20 cellular contexts compared by ENCODE assay signal in the genomic region with DNA sequence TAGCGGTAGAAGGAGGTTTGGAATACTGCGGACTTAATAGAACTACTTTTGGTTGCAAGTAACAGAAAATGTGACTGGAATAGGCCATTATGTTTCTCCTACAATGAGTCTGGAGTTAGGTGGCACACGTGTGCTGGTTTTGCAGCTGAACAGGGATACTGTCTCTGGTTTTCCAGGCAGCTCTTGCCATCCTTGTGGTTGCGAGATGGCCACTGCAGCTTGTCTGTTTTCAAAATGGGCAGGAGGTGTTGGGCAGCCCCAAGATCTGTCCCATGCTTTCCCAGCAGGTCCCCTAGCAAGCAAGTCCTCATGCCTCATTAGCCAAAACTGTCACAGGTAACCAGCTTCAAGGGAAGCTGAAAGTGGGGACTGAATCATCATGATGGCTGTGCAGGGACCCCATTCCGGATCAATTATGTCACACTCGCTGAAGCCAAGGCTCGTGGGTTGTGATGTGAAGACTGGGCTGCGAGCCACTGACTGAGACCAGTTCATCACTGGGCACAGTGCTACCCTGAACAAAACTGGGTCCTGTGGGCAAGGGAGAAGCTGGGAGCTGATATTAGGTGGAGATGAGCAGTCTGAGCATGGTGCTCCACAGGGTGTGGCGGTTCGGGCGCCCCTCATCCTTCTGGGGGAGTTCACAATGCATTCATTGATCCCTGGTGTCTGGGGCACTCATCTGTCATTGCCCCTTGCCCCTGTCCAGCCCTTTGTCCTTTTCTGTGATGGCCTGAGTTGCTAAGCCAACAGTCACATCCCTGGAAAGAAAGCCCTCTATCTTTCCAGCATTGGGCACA.
DNase-seq lines count a peak whose midpoint lies in the region; ATAC-seq and TF ChIP-seq lines count a peak whose summit lies in the region.
"Had no signal": no experiment of that assay in that cellular context is flagged by ENCODE, and none has a peak within 500 bp of the region (broad histone marks: within the 10 kb centered on the region; RNA-seq: fewer than 3 reads in every experiment).

No MANE protein-coding gene starts in this region.

- WGBS in GM23248 (ENCODE audit: low coverage in 1 of 2, low lambda C conversion rate in 2 of 2, missing lambda C conversion rate in 2 of 2), 2 experiments: 86 to 88% methylated on average over 11 of the region's 11 CpGs
- WGBS in body of pancreas, 2 donors: 77 to 78% methylated on average over 11 of the region's 11 CpGs
- WGBS in mesenchymal stem cell: 93% methylated on average over 11 of the region's 11 CpGs
- 88 to 96% methylated on average over 10 to 11 of the region's 11 CpGs for WGBS in thyroid gland, 2 donors

- H3F3A ChIP-seq in GM23248 (ENCODE audit: insufficient read depth): peaks cover 33% of the 10 kb centered on the region

- H3K27ac ChIP-seq in GM23248 (no peak overlapping the region), body of pancreas (peak overlapping the region; percentile 96 to 98 (median 97)), mesenchymal stem cell (ENCODE audit: low read length, poor library complexity, severe bottlenecking) (no peak overlapping the region), thyroid gland (peak overlapping the region in 2 of 3 donors; percentile 74 to 92)
- H3K27ac ChIP-seq: left lung had no signal

- H2BK12ac ChIP-seq in mesenchymal stem cell (ENCODE audit: low read length in 2 of 2): peak overlapping the region; percentile 18 to 55

- intact Hi-C loops in body of pancreas (cut with DNase I) (no loop called here), thyroid gland (cut with DNase I) (no loop called here)

- ATAC-seq in body of pancreas: no peak
- ATAC-seq in GM21360 (IDR thresholded peaks at IDR 0.05; ENCODE audit: unreplicated experiment): no peak
- no peak for ATAC-seq in HG03039 (IDR thresholded peaks at IDR 0.05; ENCODE audit: unreplicated experiment)
- ATAC-seq: activated CD4-positive, alpha-beta T cell treated with anti-CD3 and anti-CD28 coated beads for 36 hours; activated CD8-positive, alpha-beta memory T cell treated with anti-CD3 and anti-CD28 coated beads, Interleukin-2, amount 10 ng/mL, durations not matched to agents 7 days and 5 days; activated naive CD4-positive, alpha-beta T cell treated with anti-CD3 and anti-CD28 coated beads, Interleukin-2, amount 50 U/mL, for 72 hours; heart left ventricle; left lung; stimulated activated memory B cell treated with anti-CD40 and anti-IgM and Interleukin-4, amounts not matched to agents 10 μg/mL and 1 μg/mL and 100 μg/mL, for 72 hours had no signal

- DNase-seq in GM23248 (peak; percentile 36), body of pancreas (no peak), mesenchymal stem cell (no peak), thyroid gland (no peak), cerebellar cortex (ENCODE audit: low spot score) (no peak)
- DNase-seq in stimulated activated CD8-positive, alpha-beta memory T cell treated with anti-CD3 and anti-CD28 coated beads, Interleukin-4, amount 100 ng/mL, for 48 hours: no peak
- DNase-seq: activated CD4-positive, alpha-beta T cell treated with anti-CD3 and anti-CD28 coated beads for 36 hours; activated CD8-positive, alpha-beta memory T cell treated with anti-CD3 and anti-CD28 coated beads, Interleukin-2, amount 10 ng/mL, durations not matched to agents 7 days and 5 days; H9; heart left ventricle; KG1; left lung; MV-4-11; NCI-H1694; NCI-H2171 treated with DMSO at 0.1 percent for 48 hours; NCI-H524 treated with DMSO at 0.1 percent for 48 hours had no signal

- H3K14ac ChIP-seq in mesenchymal stem cell (ENCODE audit: low read length in 2 of 2): no peak overlapping the region

- no peaks in the 10 kb centered on the region for H3K79me2 ChIP-seq in GM23248 (ENCODE audit: insufficient read depth)

- H3K79me1 ChIP-seq in mesenchymal stem cell (replicated peaks; ENCODE audit: low read length, poor library complexity, severe bottlenecking): peaks cover 26% of the 10 kb centered on the region

- H4K8ac ChIP-seq in mesenchymal stem cell (ENCODE audit: low read length): no peak overlapping the region

- no peaks in the 10 kb centered on the region for H3K27me3 ChIP-seq in GM23248 (replicated peaks; ENCODE audit: insufficient read depth)
- H3K27me3 ChIP-seq in body of pancreas: no peaks in the 10 kb centered on the region
- H3K27me3 ChIP-seq in mesenchymal stem cell (ENCODE audit: control insufficient read depth in 1 of 2, insufficient read depth in 1 of 2, low read length in 2 of 2): no peaks in the 10 kb centered on the region
- no peaks in the 10 kb centered on the region for H3K27me3 ChIP-seq in thyroid gland
- H3K27me3 ChIP-seq: heart left ventricle, left lung had no signal

- peak overlapping the region; percentile 59 for H2AK5ac ChIP-seq in mesenchymal stem cell (ENCODE audit: low read length, severe bottlenecking)

- H2BK15ac ChIP-seq in mesenchymal stem cell (ENCODE audit: low read depth, poor library complexity, severe bottlenecking): no peak overlapping the region

- in situ Hi-C loops in GM23248 (cut with MboI): loop anchor here (25.0 kb wide), 1 partner anchor 99 kb away; a partner anchor contains a TSS

- H3K23ac ChIP-seq in mesenchymal stem cell (ENCODE audit: low read length in 2 of 2): no peak overlapping the region

- TF ChIP-seq CTCF in body of pancreas (IDR thresholded peaks at IDR 0.05): no peak
- no peak for TF ChIP-seq CTCF in thyroid gland (IDR thresholded peaks at IDR 0.05)

- H2BK5ac ChIP-seq in mesenchymal stem cell (ENCODE audit: low read depth, low read length, poor library complexity, severe bottlenecking): no peak overlapping the region

- H3K4me2 ChIP-seq in GM23248 (ENCODE audit: unreplicated experiment) (no peak overlapping the region), mesenchymal stem cell (ENCODE audit: low read length, poor library complexity, severe bottlenecking) (no peak overlapping the region)

- no peak overlapping the region for H3K4ac ChIP-seq in mesenchymal stem cell (ENCODE audit: low read depth in 1 of 2, low read length in 2 of 2)

- H3K36me3 ChIP-seq in GM23248 (ENCODE audit: low read depth) (no peaks in the 10 kb centered on the region), body of pancreas (replicated peaks in 1 of 2; ENCODE audit: insufficient read depth in 1 of 2, low read depth in 2 of 2) (no peaks in the 10 kb centered on the region), mesenchymal stem cell (ENCODE audit: control insufficient read depth in 1 of 2, insufficient read depth in 2 of 2, low read depth in 1 of 2, low read length in 2 of 2) (peaks cover 0 to 2% of the 10 kb centered on the region in 2 experiments), thyroid gland (no peaks in the 10 kb centered on the region)
- H3K36me3 ChIP-seq: heart left ventricle, left lung had no signal

- no peak overlapping the region for H3K4me3 ChIP-seq in GM23248
- H3K4me3 ChIP-seq in body of pancreas: no peak overlapping the region
- H3K4me3 ChIP-seq in mesenchymal stem cell (ENCODE audit: insufficient read depth in 1 of 2, low read depth in 1 of 2, low read length in 2 of 2): no peak overlapping the region
- H3K4me3 ChIP-seq in thyroid gland (replicated peaks in 1 of 3): no peak overlapping the region
- H3K4me3 ChIP-seq: heart left ventricle, left lung had no signal

- no peak overlapping the region for H2BK120ac ChIP-seq in mesenchymal stem cell (ENCODE audit: low read depth, low read length)

- H3K18ac ChIP-seq in mesenchymal stem cell (ENCODE audit: low read depth in 1 of 2, low read length in 2 of 2): peak overlapping the region in 1 of 2 experiments; percentile 11

- TF ChIP-seq POLR2A in body of pancreas (IDR thresholded peaks at IDR 0.05): no peak
- no peak for TF ChIP-seq POLR2A in thyroid gland (IDR thresholded peaks at IDR 0.05)

- H3K9ac ChIP-seq in GM23248: no peak overlapping the region
- no peak overlapping the region for H3K9ac ChIP-seq in mesenchymal stem cell (ENCODE audit: low read length)

- no peak overlapping the region for H4K91ac ChIP-seq in mesenchymal stem cell (ENCODE audit: low read length)

- H2AFZ ChIP-seq in GM23248: no peak overlapping the region
- H2AFZ ChIP-seq in mesenchymal stem cell (ENCODE audit: low read depth, low read length): no peak overlapping the region

- H3K4me1 ChIP-seq in GM23248 (ENCODE audit: insufficient read depth) (peaks cover 42% of the 10 kb centered on the region), body of pancreas (peaks cover 92% of the 10 kb centered on the region), mesenchymal stem cell (ENCODE audit: control insufficient read depth, insufficient read depth, low read depth, low read length) (peaks cover 58% of the 10 kb centered on the region), thyroid gland (peaks cover 43 to 77% of the 10 kb centered on the region in 2 donors)

- H3K9me3 ChIP-seq in GM23248 (ENCODE audit: low read depth): no peaks in the 10 kb centered on the region
- no peaks in the 10 kb centered on the region for H3K9me3 ChIP-seq in body of pancreas
- no peaks in the 10 kb centered on the region for H3K9me3 ChIP-seq in mesenchymal stem cell (ENCODE audit: control insufficient read depth, low read length)
- no peaks in the 10 kb centered on the region for H3K9me3 ChIP-seq in thyroid gland
- H3K9me3 ChIP-seq: heart left ventricle, left lung had no signal

- H4K20me1 ChIP-seq in GM23248 (ENCODE audit: insufficient read depth): no peaks in the 10 kb centered on the region

- H3K9me2 ChIP-seq in GM23248 (ENCODE audit: insufficient read depth): no peaks in the 10 kb centered on the region

Comparison
In these comparisons a context has a peak if more than half of its experiments do, and no peak if none do; other contexts are left out.
1. H3K27ac ChIP-seq: peak in body of pancreas (4 of 4) and thyroid gland (2 of 3); none in GM23248 (single experiment) and mesenchymal stem cell (single experiment).